Comparison of ENCODE assay signal across 20 cellular contexts in the genomic region with DNA sequence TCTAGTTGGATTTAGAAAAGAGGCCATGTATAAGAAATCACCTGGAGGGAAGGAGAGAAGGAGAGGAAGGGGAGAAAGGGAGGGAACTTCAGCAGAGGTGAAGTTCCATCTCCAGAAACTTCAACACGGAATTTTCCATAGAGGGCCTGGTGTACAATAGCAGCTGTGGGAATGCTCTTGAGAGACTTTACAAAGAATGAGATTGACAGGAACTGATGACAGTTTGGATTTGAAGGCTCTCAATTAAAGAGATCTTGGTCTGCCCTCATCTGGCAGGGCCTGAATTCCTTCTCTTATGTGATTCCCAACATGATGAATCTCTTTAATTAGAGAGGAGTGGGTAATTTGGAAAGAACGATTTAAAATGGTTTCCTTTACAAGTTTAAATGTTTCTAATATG.
DNase-seq lines count a peak whose midpoint lies in the region; ATAC-seq and TF ChIP-seq lines count a peak whose summit lies in the region.
"Had no signal": no experiment of that assay in that cellular context is flagged by ENCODE, and none has a peak within 500 bp of the region (broad histone marks: within the 10 kb centered on the region; RNA-seq: fewer than 3 reads in every experiment).

No MANE protein-coding gene starts in this region.

- TF ChIP-seq CTCF in GM13977 (IDR thresholded peaks at IDR 0.05; ENCODE audit: extremely low read depth, insufficient read depth, missing control alignments), result peak; percentile 21
- no peak for TF ChIP-seq CTCF in nephron progenitor cell (IDR thresholded peaks at IDR 0.05)

- in situ Hi-C loops in GM13977 (cut with MboI; ENCODE audit: low pct_unique_long_range_greater_than_20kb, low sequenced_read_pairs, unreplicated experiment), result no loop called here

- no peak for DNase-seq in activated T-cell treated with anti-CD3 and anti-CD28 coated beads, Interleukin-2, amount 50 U/mL, for 72 hours
- no peak for DNase-seq in activated T-cell treated with anti-CD3 and anti-CD28 coated beads, Interleukin-2, amount 50 U/mL, for 24 hours
- DNase-seq in GM13977 (ENCODE audit: low spot score), result no peak
- peak; percentile 16 for DNase-seq in astrocyte of the hippocampus (ENCODE audit: low read depth, low spot score)
- DNase-seq in nephron progenitor cell, result no peak
- no peak for DNase-seq in NCI-H146 treated with DMSO at 0.1 percent for 48 hours (lab: John Stamatoyannopoulos, UW; ENCODE audit: unreplicated experiment)
- DNase-seq: activated CD4-positive, alpha-beta T cell treated with anti-CD3 and anti-CD28 coated beads, Interleukin-2, amount 50 U/mL, for 4 hours; activated naive CD4-positive, alpha-beta T cell treated with anti-CD3 and anti-CD28 coated beads, Interleukin-2, amount 50 U/mL, for 16 hours; body of pancreas; DND-41; H9; MM.1S; natural killer cell; NCI-H2029; NCI-H510A; spleen; thyroid gland; WERI-Rb-1 had no signal

- H3K27ac Mint-ChIP-seq in activated T-cell treated with anti-CD3 and anti-CD28 coated beads, Interleukin-2, amount 50 U/mL, for 72 hours, result peak overlapping the region; percentile 73
- no peak overlapping the region for H3K27ac Mint-ChIP-seq in activated T-cell treated with anti-CD3 and anti-CD28 coated beads, Interleukin-2, amount 50 U/mL, for 24 hours
- peak overlapping the region; percentile 88 for H3K27ac Mint-ChIP-seq in nephron progenitor cell
- H3K27ac Mint-ChIP-seq: H9, natural killer cell had no signal

- H3K9me3 Mint-ChIP-seq in activated T-cell treated with anti-CD3 and anti-CD28 coated beads, Interleukin-2, amount 50 U/mL, for 72 hours, result no peaks in the 10 kb centered on the region
- no peaks in the 10 kb centered on the region for H3K9me3 Mint-ChIP-seq in activated T-cell treated with anti-CD3 and anti-CD28 coated beads, Interleukin-2, amount 50 U/mL, for 24 hours
- H3K9me3 Mint-ChIP-seq in nephron progenitor cell, result no peaks in the 10 kb centered on the region
- H3K9me3 Mint-ChIP-seq: H9, natural killer cell had no signal

- no peak for ATAC-seq in activated T-cell treated with anti-CD3 and anti-CD28 coated beads, Interleukin-2, amount 50 U/mL, for 72 hours (replicated peaks in 1 of 2)
- ATAC-seq in GM18870 (IDR thresholded peaks at IDR 0.05; ENCODE audit: unreplicated experiment), result no peak
- ATAC-seq in GM18517 (IDR thresholded peaks at IDR 0.05; ENCODE audit: unreplicated experiment), result no peak
- ATAC-seq: body of pancreas, natural killer cell had no signal

- no peaks in the 10 kb centered on the region for H3K27me3 Mint-ChIP-seq in activated T-cell treated with anti-CD3 and anti-CD28 coated beads, Interleukin-2, amount 50 U/mL, for 72 hours (ENCODE audit: low read depth)
- no peaks in the 10 kb centered on the region for H3K27me3 Mint-ChIP-seq in activated T-cell treated with anti-CD3 and anti-CD28 coated beads, Interleukin-2, amount 50 U/mL, for 24 hours
- H3K27me3 Mint-ChIP-seq in nephron progenitor cell (ENCODE audit: low read depth, poor library complexity), result no peaks in the 10 kb centered on the region

- H3K36me3 Mint-ChIP-seq in activated T-cell treated with anti-CD3 and anti-CD28 coated beads, Interleukin-2, amount 50 U/mL, for 72 hours (ENCODE audit: insufficient read depth in 2 of 2), result peaks cover 0 to 3% of the 10 kb centered on the region in 2 donors
- H3K36me3 Mint-ChIP-seq in activated T-cell treated with anti-CD3 and anti-CD28 coated beads, Interleukin-2, amount 50 U/mL, for 24 hours (ENCODE audit: low read depth), result no peaks in the 10 kb centered on the region
- H3K36me3 Mint-ChIP-seq in nephron progenitor cell (ENCODE audit: low read depth), result peaks cover 4% of the 10 kb centered on the region
- H3K36me3 Mint-ChIP-seq: natural killer cell had no signal

- peaks cover 46% of the 10 kb centered on the region for H3K4me1 Mint-ChIP-seq in activated T-cell treated with anti-CD3 and anti-CD28 coated beads, Interleukin-2, amount 50 U/mL, for 72 hours (ENCODE audit: low read depth)
- peaks cover 64% of the 10 kb centered on the region for H3K4me1 Mint-ChIP-seq in activated T-cell treated with anti-CD3 and anti-CD28 coated beads, Interleukin-2, amount 50 U/mL, for 24 hours (ENCODE audit: low read depth)
- peaks cover 79% of the 10 kb centered on the region for H3K4me1 Mint-ChIP-seq in nephron progenitor cell

- H3K4me3 Mint-ChIP-seq in activated T-cell treated with anti-CD3 and anti-CD28 coated beads, Interleukin-2, amount 50 U/mL, for 72 hours, result peak overlapping the region in 1 of 2 donors; percentile 38
- no peak overlapping the region for H3K4me3 Mint-ChIP-seq in activated T-cell treated with anti-CD3 and anti-CD28 coated beads, Interleukin-2, amount 50 U/mL, for 24 hours
- H3K4me3 Mint-ChIP-seq in nephron progenitor cell, result no peak overlapping the region
- H3K4me3 Mint-ChIP-seq: H9, natural killer cell had no signal
